In genomic region chr4:185730849-185731608, GRCh38 we compare ENCODE assay signal across 10 cellular contexts.
DNase-seq lines count a peak whose midpoint lies in the region; ATAC-seq and TF ChIP-seq lines count a peak whose summit lies in the region.
"Had no signal": no experiment of that assay in that cellular context is flagged by ENCODE, and none has a peak within 500 bp of the region (broad histone marks: within the 10 kb centered on the region; RNA-seq: fewer than 3 reads in every experiment).

No MANE protein-coding gene starts in this region.

- H3K27ac Mint-ChIP-seq in mesothelial cell of epicardium: peak overlapping the region; percentile 78
- no peak overlapping the region for H3K27ac Mint-ChIP-seq in endothelial cell (ENCODE audit: unreplicated experiment)

- peaks cover 0 to 41% of the 10 kb centered on the region in 2 donors for H3K4me1 ChIP-seq in ascending aorta
- no peaks in the 10 kb centered on the region for H3K4me1 ChIP-seq in mucosa of descending colon (ENCODE audit: low read depth)

- no peak overlapping the region for H3K4me3 ChIP-seq in ascending aorta
- H3K4me3 ChIP-seq in mucosa of descending colon: no peak overlapping the region
- H3K4me3 ChIP-seq: upper lobe of left lung had no signal

- H3K27me3 Mint-ChIP-seq in mesothelial cell of epicardium (ENCODE audit: low read depth) (no peaks in the 10 kb centered on the region), endothelial cell (ENCODE audit: unreplicated experiment) (peaks cover 2% of the 10 kb centered on the region)

- no peaks in the 10 kb centered on the region for H3K36me3 ChIP-seq in ascending aorta
- H3K36me3 ChIP-seq in mucosa of descending colon (ENCODE audit: low read depth): no peaks in the 10 kb centered on the region
- H3K36me3 ChIP-seq: upper lobe of left lung had no signal

- no peak overlapping the region for H3K4me3 Mint-ChIP-seq in mesothelial cell of epicardium
- H3K4me3 Mint-ChIP-seq in endothelial cell (ENCODE audit: unreplicated experiment): no peak overlapping the region

- H3K9me3 ChIP-seq in ascending aorta (no peaks in the 10 kb centered on the region), mucosa of descending colon (no peaks in the 10 kb centered on the region)
- H3K9me3 ChIP-seq: upper lobe of left lung had no signal

- H3K9me3 Mint-ChIP-seq in mesothelial cell of epicardium: no peaks in the 10 kb centered on the region
- no peaks in the 10 kb centered on the region for H3K9me3 Mint-ChIP-seq in endothelial cell (ENCODE audit: unreplicated experiment)

- H3K27ac ChIP-seq in ascending aorta: peak overlapping the region; percentile 55 to 87
- H3K27ac ChIP-seq: upper lobe of left lung had no signal

- ATAC-seq in GM18861 (IDR thresholded peaks at IDR 0.05; ENCODE audit: unreplicated experiment): peak; percentile 42
- peak; percentile 61 for ATAC-seq in HG02840 (IDR thresholded peaks at IDR 0.05; ENCODE audit: low FRiP score, unreplicated experiment)
- no peak for ATAC-seq in mucosa of descending colon

- DNase-seq in ascending aorta (ENCODE audit: low spot score in 2 of 2) (no peak), mesothelial cell of epicardium (ENCODE audit: low spot score in 2 of 2, unreplicated experiment in 2 of 2) (no peak), SKM-1 (lab: John Stamatoyannopoulos, UW; ENCODE audit: unreplicated experiment) (no peak), mucosa of descending colon (no peak), GM19238 (ENCODE audit: insufficient read length, low spot score) (no peak), endothelial cell (ENCODE audit: low spot score) (no peak)
- DNase-seq: activated CD4-positive, alpha-beta T cell treated with anti-CD3 and anti-CD28 coated beads for 1 hour; upper lobe of left lung had no signal

- peak in 2 of 3 experiments; percentile 19 to 30 for TF ChIP-seq CTCF in ascending aorta (IDR thresholded peaks at IDR 0.05)
- no peak for TF ChIP-seq CTCF in mesothelial cell of epicardium (IDR thresholded peaks at IDR 0.05; ENCODE audit: unreplicated experiment)
- TF ChIP-seq CTCF in mucosa of descending colon (IDR thresholded peaks at IDR 0.05): no peak
- TF ChIP-seq CTCF in endothelial cell (IDR thresholded peaks at IDR 0.05; ENCODE audit: unreplicated experiment): no peak

- no peaks in the 10 kb centered on the region for H3K27me3 ChIP-seq in ascending aorta
- H3K27me3 ChIP-seq: upper lobe of left lung had no signal

- H3K36me3 Mint-ChIP-seq in mesothelial cell of epicardium (no peaks in the 10 kb centered on the region), endothelial cell (ENCODE audit: low read depth, unreplicated experiment) (no peaks in the 10 kb centered on the region)

- peaks cover 22% of the 10 kb centered on the region for H3K4me1 Mint-ChIP-seq in mesothelial cell of epicardium
- no peaks in the 10 kb centered on the region for H3K4me1 Mint-ChIP-seq in endothelial cell (ENCODE audit: unreplicated experiment)

- intact Hi-C loops in ascending aorta (cut with DNase I) (no loop called here), mucosa of descending colon (cut with DNase I, micrococcal nuclease) (no loop called here)

Comparison
In these comparisons a context has a peak if more than half of its experiments do, and no peak if none do; other contexts are left out.
1. CTCF ChIP-seq: peak in ascending aorta (2 of 3); none in mesothelial cell of epicardium (single experiment), mucosa of descending colon (single experiment) and endothelial cell (single experiment).